ENCODE assay signal across 8 cellular contexts in the genomic region with DNA sequence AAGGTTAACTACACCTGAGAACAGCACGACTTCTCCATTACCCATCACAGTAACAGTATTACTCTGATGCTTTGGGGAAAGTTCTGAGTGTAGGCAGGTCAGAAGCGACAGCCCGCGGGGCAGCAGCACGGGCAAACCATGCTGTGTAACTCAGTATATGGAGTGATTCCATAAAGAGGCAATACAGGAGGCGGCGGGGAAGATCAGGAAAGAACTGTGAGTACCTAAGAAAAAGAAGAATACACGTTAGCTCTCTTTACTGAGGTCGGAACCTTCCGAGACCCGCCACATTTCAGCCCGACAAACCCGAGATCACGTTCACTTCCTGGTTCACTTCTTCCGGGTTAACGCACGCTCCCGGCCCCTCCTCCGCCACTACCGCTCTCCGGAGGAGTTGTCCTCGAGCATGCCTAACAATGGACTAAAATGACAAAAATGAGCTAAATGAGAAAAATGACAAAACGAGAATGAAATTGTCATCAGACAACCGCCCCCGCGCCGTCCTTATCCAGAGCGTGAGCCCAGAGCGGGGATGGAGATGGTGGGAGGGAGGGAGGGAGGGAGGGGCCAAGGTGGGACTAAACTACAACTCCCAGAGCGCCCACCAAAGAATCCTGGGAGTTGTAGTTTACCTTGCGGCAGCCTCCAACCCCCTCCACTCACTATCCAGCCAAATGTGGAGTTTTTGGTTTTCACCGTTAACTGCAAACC. TPM values are rescaled to one million over a fixed set of nuclear protein-coding genes. Genes with fewer than 3 reads are reported as not detected.
DNase-seq lines count a peak whose midpoint lies in the region; ATAC-seq, FAIRE-seq and TF ChIP-seq lines count a peak whose summit lies in the region.

MTRF1 (minus strand) TSS at position 316 of the 711 bp plus-strand sequence. CDS start 2,669 bp downstream, outside the sequence.

- ATAC-seq in HG03175 (IDR thresholded peaks at IDR 0.05; ENCODE audit: unreplicated experiment), result peak; percentile 92

- peak; percentile 55 for FAIRE-seq in keratinocyte (lab: Jason Lieb, UNC)

- TF ChIP-seq CTCF in keratinocyte (optimal IDR thresholded peaks at IDR 0.05 in 1 of 3, IDR thresholded peaks at IDR 0.05 in 1 of 3, conservative IDR thresholded peaks at IDR 0.05 in 1 of 3; ENCODE audit: extremely low read depth in 1 of 3, insufficient read depth in 2 of 3, low read length in 3 of 3), result no peak

- H3K9me1 ChIP-seq in keratinocyte (ENCODE audit: control insufficient read depth, extremely low read depth, insufficient read depth, low read length), result no peaks in the 10 kb centered on the region

- peak within 1 kb of the TSS; percentile 89 for H3K4me2 ChIP-seq in keratinocyte (ENCODE audit: control insufficient read depth, extremely low read depth, insufficient read depth, low read depth, low read length)

- peaks cover 2% of the 10 kb centered on the region for H3K9me3 ChIP-seq in keratinocyte (ENCODE audit: control insufficient read depth, low read depth, low read length)

- peak within 1 kb of the TSS; percentile 91 for H3K9ac ChIP-seq in keratinocyte (ENCODE audit: control insufficient read depth, extremely low read depth, insufficient read depth, low read length)

- H2AFZ ChIP-seq in keratinocyte (ENCODE audit: control insufficient read depth, low read length), result peak within 1 kb of the TSS; percentile 98

- H3K79me2 ChIP-seq in keratinocyte (ENCODE audit: control insufficient read depth, insufficient read depth, low read length), result peaks cover 6% of the 10 kb centered on the region

- peak within 1 kb of the TSS; percentile 71 to 98 (median 91) for H3K4me3 ChIP-seq in keratinocyte (ENCODE audit: control insufficient read depth in 2 of 3, extremely low read depth in 1 of 3, insufficient read depth in 2 of 3, low read depth in 1 of 3, low read length in 3 of 3)

- no peaks in the 10 kb centered on the region for H4K20me1 ChIP-seq in keratinocyte (ENCODE audit: control insufficient read depth, extremely low read depth, insufficient read depth, low read length)

- in situ Hi-C loops in GM18951 (cut with MboI; ENCODE audit: low sequenced_read_pairs, unreplicated experiment), result no loop called here

- dilution Hi-C loops in keratinocyte (cut with MboI; ENCODE audit: extremely low pct_ligation_motif_present, low sequenced_read_pairs), result no loop called here

- H3K27ac ChIP-seq in keratinocyte (ENCODE audit: control insufficient read depth, insufficient read depth, low read length), result peak within 1 kb of the TSS; percentile 89

- no peaks in the 10 kb centered on the region for H3K27me3 ChIP-seq in keratinocyte (ENCODE audit: control insufficient read depth, extremely low read depth, insufficient read depth, low read length)

- H3K4me1 ChIP-seq in keratinocyte (ENCODE audit: control insufficient read depth, extremely low read depth, insufficient read depth, low read length), result peaks cover 21% of the 10 kb centered on the region

- TF ChIP-seq POLR2A in GM18951 (IDR thresholded peaks at IDR 0.05; ENCODE audit: extremely low read depth, insufficient read depth, insufficient read length), result peak; percentile 76

- no peaks in the 10 kb centered on the region for H3K36me3 ChIP-seq in keratinocyte (ENCODE audit: control insufficient read depth in 2 of 2, extremely low read depth in 1 of 2, insufficient read depth in 2 of 2, low read length in 2 of 2)

- peak; percentile 87 for DNase-seq in AG08396 (ENCODE audit: low spot score)
- peak; percentile 78 for DNase-seq in NCI-H2227 treated with DMSO at 0.1 percent for 48 hours (lab: John Stamatoyannopoulos, UW)
- peak; percentile 47 to 70 (median 64) for DNase-seq in activated CD4-positive, CD25-positive, alpha-beta regulatory T cell (lab: John Stamatoyannopoulos, UW)
- peak; percentile 82 for DNase-seq in central memory CD4-positive, alpha-beta T cell
- DNase-seq in keratinocyte (ENCODE audit: low read depth, low spot score), result no peak
- DNase-seq in stimulated activated CD4-positive, alpha-beta T cell treated with anti-CD3 and anti-CD28 coated beads, Interleukin-15, amount 100 ng/mL, for 1 hour (ENCODE audit: low read depth in 1 of 2, low spot score in 1 of 2), result peak; percentile 58 to 64

RNA-seq across cellular contexts. Expression of gene MTRF1, which starts in this region (rescaled TPM):
- 9.1 to 16.9 TPM (median 12.1 TPM) in 3 replicates for polyA plus RNA-seq in keratinocyte
- 8.7 TPM for polyA plus RNA-seq in keratinocyte (2011; ENCODE audit: low read depth)
- polyA plus RNA-seq in keratinocyte (2011; cell fraction: cytosol; rRNA removed), result 4.9 and 11.3 TPM in 2 replicates
- polyA plus RNA-seq in keratinocyte (2011; cell fraction: nucleus; rRNA removed), result 25.8 and 28.7 TPM in 2 replicates
- polyA plus RNA-seq in keratinocyte (2012; ENCODE audit: low replicate concordance), result 6.8 and 7.4 TPM in 2 replicates
- 1.1 to 11.7 TPM (median 6.0 TPM) in 3 replicates for polyA minus RNA-seq in keratinocyte
- 3.8 TPM for polyA minus RNA-seq in keratinocyte (2011; cell fraction: cytosol; rRNA and poly(A)+ RNA removed)
- 5.4 and 10.2 TPM in 2 replicates for polyA minus RNA-seq in keratinocyte (2011; cell fraction: nucleus; rRNA and poly(A)+ RNA removed)
